Comparison of ENCODE assay signal across 12 cellular contexts in genomic region chr22:40414306-40414705, GRCh38. TPM values are rescaled to one million over a fixed set of nuclear protein-coding genes. Genes with fewer than 3 reads are reported as not detected.
A peak's percentile ranks its signal among the peaks of the same experiment; 100 is the strongest.
DNase-seq lines count a peak whose midpoint lies in the region; ATAC-seq and TF ChIP-seq lines count a peak whose summit lies in the region.
"Had no signal": no experiment of that assay in that cellular context is flagged by ENCODE, and none has a peak within 500 bp of the region (broad histone marks: within the 10 kb centered on the region; RNA-seq: fewer than 3 reads in every experiment).

No MANE protein-coding gene starts in this region.

- DNase-seq in CD8-positive, alpha-beta T cell, result no peak
- DNase-seq in M059J (ENCODE audit: low read depth) (peak; percentile 32), neural crest cell (ENCODE audit: low read depth, low spot score) (no peak), MG63 (no peak), NCI-H128 (lab: John Stamatoyannopoulos, UW; ENCODE audit: unreplicated experiment) (no peak)
- DNase-seq in central memory CD8-positive, alpha-beta T cell (ENCODE audit: low spot score in 2 of 2), result no peak
- no peak for DNase-seq in activated CD4-positive, CD25-positive, alpha-beta regulatory T cell treated with anti-CD3 and anti-CD28 coated beads, Interleukin-2, amount 50 U/mL, for 72 hours
- DNase-seq: body of pancreas, NCI-H1930 had no signal

- no peak overlapping the region for H3K4me3 ChIP-seq in CD8-positive, alpha-beta T cell (ENCODE audit: low read depth, low read length)
- no peak overlapping the region for H3K4me3 ChIP-seq in MG63
- H3K4me3 ChIP-seq: body of pancreas, gastrocnemius medialis, lung had no signal

- no peaks in the 10 kb centered on the region for H3K9me3 Mint-ChIP-seq in CD8-positive, alpha-beta T cell
- no peaks in the 10 kb centered on the region for H3K9me3 Mint-ChIP-seq in central memory CD8-positive, alpha-beta T cell
- H3K9me3 Mint-ChIP-seq in neural crest cell, result no peaks in the 10 kb centered on the region

- H3K9me3 ChIP-seq in CD8-positive, alpha-beta T cell (ENCODE audit: low read length), result no peaks in the 10 kb centered on the region
- H3K9me3 ChIP-seq in MG63, result no peaks in the 10 kb centered on the region
- H3K9me3 ChIP-seq: body of pancreas, gastrocnemius medialis had no signal

- no peak overlapping the region for H3K27ac ChIP-seq in CD8-positive, alpha-beta T cell (ENCODE audit: low read depth, low read length)
- H3K27ac ChIP-seq: body of pancreas, gastrocnemius medialis had no signal

- peak overlapping the region; percentile 95 for H3K27ac Mint-ChIP-seq in CD8-positive, alpha-beta T cell
- peak overlapping the region; percentile 89 for H3K27ac Mint-ChIP-seq in central memory CD8-positive, alpha-beta T cell (ENCODE audit: low read depth)
- no peak overlapping the region for H3K27ac Mint-ChIP-seq in neural crest cell (ENCODE audit: unreplicated experiment)

- H3K27me3 ChIP-seq in CD8-positive, alpha-beta T cell (ENCODE audit: insufficient read depth, low read length), result no peaks in the 10 kb centered on the region
- no peaks in the 10 kb centered on the region for H3K27me3 ChIP-seq in MG63
- H3K27me3 ChIP-seq: body of pancreas, gastrocnemius medialis had no signal

- H3K36me3 ChIP-seq in CD8-positive, alpha-beta T cell (ENCODE audit: insufficient read depth, low read length), result peaks cover 35% of the 10 kb centered on the region
- H3K36me3 ChIP-seq in MG63, result peaks cover 46% of the 10 kb centered on the region

- TF ChIP-seq CTCF in CD8-positive, alpha-beta T cell (IDR thresholded peaks at IDR 0.05), result no peak
- no peak for TF ChIP-seq CTCF in neural crest cell (conservative IDR thresholded peaks at IDR 0.05)

- H3K4me3 Mint-ChIP-seq in CD8-positive, alpha-beta T cell, result no peak overlapping the region
- H3K4me3 Mint-ChIP-seq in central memory CD8-positive, alpha-beta T cell, result no peak overlapping the region
- H3K4me3 Mint-ChIP-seq in neural crest cell, result peak overlapping the region; percentile 20

- CTCF ChIA-PET in CD8-positive, alpha-beta T cell (lab: Charles Lee), result interaction anchor here (1.4 to 3.2 kb wide), 2 partner anchors 23 to 73 kb away, joined by 5 to 12 read pairs; no protein-coding TSS in a partner anchor

- intact Hi-C loops in CD8-positive, alpha-beta T cell (cut with DNase I, micrococcal nuclease), result no loop called here

- POLR2A ChIA-PET in CD8-positive, alpha-beta T cell (lab: Charles Lee), result no interaction called here

- peaks cover 36% of the 10 kb centered on the region for H3K4me1 ChIP-seq in CD8-positive, alpha-beta T cell (ENCODE audit: insufficient read depth, low read length)
- H3K4me1 ChIP-seq: body of pancreas, gastrocnemius medialis had no signal

- peaks cover 72% of the 10 kb centered on the region for H3K36me3 Mint-ChIP-seq in CD8-positive, alpha-beta T cell
- H3K36me3 Mint-ChIP-seq in central memory CD8-positive, alpha-beta T cell (ENCODE audit: insufficient read depth), result peaks cover 29% of the 10 kb centered on the region
- peaks cover 12% of the 10 kb centered on the region for H3K36me3 Mint-ChIP-seq in neural crest cell (ENCODE audit: low read depth)

- H3K4me1 Mint-ChIP-seq in CD8-positive, alpha-beta T cell (ENCODE audit: low read depth), result peaks cover 42% of the 10 kb centered on the region
- peaks cover 36% of the 10 kb centered on the region for H3K4me1 Mint-ChIP-seq in central memory CD8-positive, alpha-beta T cell
- H3K4me1 Mint-ChIP-seq in neural crest cell, result no peaks in the 10 kb centered on the region

- no peak for ATAC-seq in CD8-positive, alpha-beta T cell
- ATAC-seq in central memory CD8-positive, alpha-beta T cell (replicated peaks; ENCODE audit: extremely low read depth, poor library complexity, severe bottlenecking), result no peak
- ATAC-seq in GM21737 (IDR thresholded peaks at IDR 0.05; ENCODE audit: unreplicated experiment), result no peak
- ATAC-seq: body of pancreas, gastrocnemius medialis had no signal

- no peaks in the 10 kb centered on the region for H3K27me3 Mint-ChIP-seq in CD8-positive, alpha-beta T cell (ENCODE audit: low read depth)
- no peaks in the 10 kb centered on the region for H3K27me3 Mint-ChIP-seq in central memory CD8-positive, alpha-beta T cell
- no peaks in the 10 kb centered on the region for H3K27me3 Mint-ChIP-seq in neural crest cell (ENCODE audit: low read depth)

RNA-seq across cellular contexts. Expression of gene SGSM3, which starts 43.9 kb away (rescaled TPM):
- total RNA-seq in CD8-positive, alpha-beta T cell, result 10 to 100 TPM; 74.0 to 80.1 TPM
- 12.1 and 20.1 TPM in 2 replicates for total RNA-seq in M059J (2014; rRNA removed; shearing (Covaris generic))
- total RNA-seq in neural crest cell, result 82.0 and 92.2 TPM in 2 replicates
- total RNA-seq in MG63 (2014; rRNA removed; shearing (Covaris generic); ENCODE audit: low replicate concordance), result 34.6 and 47.6 TPM in 2 replicates
